ENCODE assay signal across 12 cellular contexts in genomic region chr5:134877159-134877558, GRCh38. TPM values are rescaled to one million over a fixed set of nuclear protein-coding genes. Genes with fewer than 3 reads are reported as not detected.
DNase-seq lines count a peak whose midpoint lies in the region; ATAC-seq and TF ChIP-seq lines count a peak whose summit lies in the region.
"Had no signal": no experiment of that assay in that cellular context is flagged by ENCODE, and none has a peak within 500 bp of the region (broad histone marks: within the 10 kb centered on the region; RNA-seq: fewer than 3 reads in every experiment).

No MANE protein-coding gene starts in this region.

- intact Hi-C loops in right cardiac atrium (cut with DNase I): no loop called here

- H3K9ac ChIP-seq in DND-41 (ENCODE audit: low read depth, low read length): no peak overlapping the region; the same call in 1 of the 2 replicates
- peak overlapping the region; percentile 43 for H3K9ac ChIP-seq in Karpas-422 (ENCODE audit: low read length)

- H3K36me3 Mint-ChIP-seq in central memory CD8-positive, alpha-beta T cell (ENCODE audit: insufficient read depth): peaks cover 11% of the 10 kb centered on the region

- H3K9me2 ChIP-seq in Karpas-422 (replicated peaks; ENCODE audit: insufficient read depth, low read length): no peaks in the 10 kb centered on the region

- H3K27me3 Mint-ChIP-seq in central memory CD8-positive, alpha-beta T cell: no peaks in the 10 kb centered on the region

- H3K4me3 ChIP-seq in DND-41 (ENCODE audit: low read depth in 1 of 2, low read length in 2 of 2) (0 out of 4 replicates have a peak overlapping the region, but pooled peaks of 1 of the 2 experiments have one; percentile 13), Karpas-422 (ENCODE audit: low read length) (peak overlapping the region; percentile 0; the same call in 1 of the 2 replicates), right cardiac atrium (ENCODE audit: low read length) (no peak overlapping the region), SJCRH30 (no peak overlapping the region)
- H3K4me3 ChIP-seq: heart right ventricle had no signal

- DNase-seq in DND-41 (no peak), GM19238 (ENCODE audit: insufficient read length, low spot score) (peak; percentile 60), Karpas-422 (no peak), right cardiac atrium (no peak), SJCRH30 (no peak)
- DNase-seq in central memory CD8-positive, alpha-beta T cell (ENCODE audit: low spot score in 2 of 2): no peak
- DNase-seq in stimulated activated naive CD4-positive, alpha-beta T cell (lab: John Stamatoyannopoulos, UW): no peak
- DNase-seq in activated CD4-positive, CD25-positive, alpha-beta regulatory T cell (lab: John Stamatoyannopoulos, UW): no peak
- DNase-seq: DMS53, heart right ventricle, Kasumi-1, NCI-H510A treated with DMSO at 0.1 percent for 48 hours had no signal

- H3K79me2 ChIP-seq in DND-41 (ENCODE audit: insufficient read depth, low read length) (peaks cover 66% of the 10 kb centered on the region), Karpas-422 (ENCODE audit: low read length) (peaks cover 67% of the 10 kb centered on the region)

- H3K27ac ChIP-seq in DND-41 (ENCODE audit: low read length): no peak overlapping the region
- H3K27ac ChIP-seq in Karpas-422 (ENCODE audit: low read length): 0 out of 2 replicates have a peak overlapping the region, but pooled peaks have one; percentile 5
- no peak overlapping the region for H3K27ac ChIP-seq in right cardiac atrium (ENCODE audit: low read length)
- H3K27ac ChIP-seq in SJCRH30: no peak overlapping the region

- no peak overlapping the region for H3K4me3 Mint-ChIP-seq in central memory CD8-positive, alpha-beta T cell

- H3K36me3 ChIP-seq in DND-41 (ENCODE audit: insufficient read depth, low read length) (peaks cover 19% of the 10 kb centered on the region), Karpas-422 (ENCODE audit: insufficient read depth, low read length) (peaks cover 8% of the 10 kb centered on the region; the same call in 1 of the 2 replicates), SJCRH30 (peaks cover 3% of the 10 kb centered on the region; the same call in 1 of the 2 replicates)

- H3K27me3 ChIP-seq in DND-41 (ENCODE audit: insufficient read depth, low read length, poor library complexity) (no peaks in the 10 kb centered on the region), Karpas-422 (ENCODE audit: low read length) (no peaks in the 10 kb centered on the region), right cardiac atrium (ENCODE audit: control insufficient read depth, insufficient read depth) (no peaks in the 10 kb centered on the region), SJCRH30 (no peaks in the 10 kb centered on the region)
- H3K27me3 ChIP-seq: heart right ventricle had no signal

- TF ChIP-seq CTCF in DND-41 (IDR thresholded peaks at IDR 0.05; ENCODE audit: borderline replicate concordance, extremely low read depth, low read length, poor library complexity, severe bottlenecking): no peak

- H3K9me3 ChIP-seq in DND-41 (ENCODE audit: insufficient read depth, low read length, severe bottlenecking): no peaks in the 10 kb centered on the region
- H3K9me3 ChIP-seq in Karpas-422 (ENCODE audit: low read length): no peaks in the 10 kb centered on the region
- H3K9me3 ChIP-seq in right cardiac atrium (ENCODE audit: control insufficient read depth, low read length): no peaks in the 10 kb centered on the region
- no peaks in the 10 kb centered on the region for H3K9me3 ChIP-seq in SJCRH30 (replicated peaks)
- H3K9me3 ChIP-seq: heart right ventricle had no signal

- peak overlapping the region; percentile 81; the same call in 1 of the 2 replicates for H3K4me2 ChIP-seq in DND-41 (ENCODE audit: insufficient read depth, low read length)
- H3K4me2 ChIP-seq in Karpas-422 (ENCODE audit: low read depth, low read length, poor library complexity, severe bottlenecking): peak overlapping the region; percentile 87

- peak overlapping the region; percentile 60 for H3K27ac Mint-ChIP-seq in central memory CD8-positive, alpha-beta T cell (ENCODE audit: low read depth)

- H3K4me1 ChIP-seq in DND-41 (ENCODE audit: insufficient read depth, low read length) (peaks cover 43% of the 10 kb centered on the region), Karpas-422 (ENCODE audit: low read length) (peaks cover 45% of the 10 kb centered on the region), right cardiac atrium (ENCODE audit: control insufficient read depth, insufficient read depth, low read length) (peaks cover 3% of the 10 kb centered on the region), SJCRH30 (0 out of 2 replicates have a peak, but pooled peaks cover 2% of the 10 kb centered on the region)

- H3K4me1 Mint-ChIP-seq in central memory CD8-positive, alpha-beta T cell: peaks cover 56% of the 10 kb centered on the region

- ATAC-seq in DND-41 (ENCODE audit: insufficient read depth, low read depth) (no peak), right cardiac atrium (no peak)
- ATAC-seq in central memory CD8-positive, alpha-beta T cell (replicated peaks; ENCODE audit: extremely low read depth, poor library complexity, severe bottlenecking): no peak
- ATAC-seq: heart right ventricle had no signal

- H4K20me1 ChIP-seq in DND-41 (ENCODE audit: insufficient read depth, low read length) (no peaks in the 10 kb centered on the region), Karpas-422 (ENCODE audit: insufficient read depth, low read depth, low read length) (no peaks in the 10 kb centered on the region)

- H3K9me3 Mint-ChIP-seq in central memory CD8-positive, alpha-beta T cell: no peaks in the 10 kb centered on the region

- no peak overlapping the region for H2AFZ ChIP-seq in DND-41 (ENCODE audit: low read depth, low read length)
- H2AFZ ChIP-seq in Karpas-422 (ENCODE audit: low read length): no peak overlapping the region

RNA-seq across cellular contexts. Expression of gene TXNDC15, which starts 3.0 kb away (rescaled TPM):
- 52.2 and 90.3 TPM in 2 replicates for total RNA-seq in Karpas-422 (2014; rRNA removed; shearing (Covaris generic); ENCODE audit: low replicate concordance)
- 10 to 100 TPM; 59.5 to 77.0 (median 70.7) TPM for total RNA-seq in right cardiac atrium
- 53.8 TPM for polyA plus RNA-seq in right cardiac atrium
- total RNA-seq in SJCRH30 (2014; rRNA removed; shearing (Covaris generic)): 48.1 and 61.2 TPM in 2 replicates

RNA-seq across cellular contexts. Expression of gene PCBD2, which starts 27.8 kb away (rescaled TPM):
- 10.4 and 14.4 TPM in 2 replicates for total RNA-seq in Karpas-422 (2014; rRNA removed; shearing (Covaris generic); ENCODE audit: low replicate concordance)
- 10 to 100 TPM; 13.6 to 17.5 (median 14.9) TPM for total RNA-seq in right cardiac atrium
- polyA plus RNA-seq in right cardiac atrium: 11.7 TPM
- 8.5 and 9.3 TPM in 2 replicates for total RNA-seq in SJCRH30 (2014; rRNA removed; shearing (Covaris generic))

RNA-seq across cellular contexts. Expression of gene C5orf24, which starts 31.4 kb away (rescaled TPM):
- total RNA-seq in Karpas-422 (2014; rRNA removed; shearing (Covaris generic); ENCODE audit: low replicate concordance): 23.4 and 43.3 TPM in 2 replicates
- 10 to 100 TPM; 29.4 to 34.1 (median 31.7) TPM for total RNA-seq in right cardiac atrium
- polyA plus RNA-seq in right cardiac atrium: 16.4 TPM
- total RNA-seq in SJCRH30 (2014; rRNA removed; shearing (Covaris generic)): 50.9 and 62.9 TPM in 2 replicates
